Comparison of ENCODE assay signal across 20 cellular contexts in genomic region chr4:76756416-76756815, GRCh38.
"Had no signal": no experiment of that assay in that cellular context is flagged by ENCODE, and none has a peak within 500 bp of the region (broad histone marks: within the 10 kb centered on the region; RNA-seq: fewer than 3 reads in every experiment).

No MANE protein-coding gene starts in this region.

- H3K4me3 ChIP-seq: body of pancreas, colonic mucosa, gastroesophageal sphincter, stomach, tibial nerve had no signal

- H3K4me1 Mint-ChIP-seq: activated B cell treated with CpG ODN at 0.5 μM for 24 hours; natural killer cell; stimulated activated naive B cell treated with anti-CD40 and anti-IgM and Interleukin-4, amounts not matched to agents 10 μg/mL and 1 μg/mL and 100 μg/mL, for 72 hours had no signal

- H3K27ac ChIP-seq: body of pancreas, colonic mucosa had no signal

- H3K36me3 ChIP-seq: colonic mucosa had no signal

- H3K27me3 ChIP-seq: body of pancreas, colonic mucosa, gastroesophageal sphincter, stomach, tibial nerve had no signal

- H3K4me1 ChIP-seq: body of pancreas, colonic mucosa had no signal

- H3K9me3 ChIP-seq: body of pancreas, colonic mucosa, gastroesophageal sphincter, stomach, tibial nerve had no signal

- DNase-seq: activated B cell treated with CpG ODN at 0.5 μM for 24 hours; activated CD4-positive, alpha-beta T cell treated with anti-CD3 and anti-CD28 coated beads, Interleukin-2, amount 50 U/mL, for 1 hour; activated CD8-positive, alpha-beta T cell treated with anti-CD3 and anti-CD28 coated beads for 36 hours; activated T-cell treated with anti-CD3 and anti-CD28 coated beads, Interleukin-2, amount 50 U/mL, for 48 hours; body of pancreas; colonic mucosa; effector CD8-positive, alpha-beta T cell; hippocampal formation; left cardiac atrium; natural killer cell; small intestine; stimulated activated CD4-positive, alpha-beta T cell treated with anti-CD3 and anti-CD28 coated beads, Interleukin-4, amount 100 ng/mL, for 4 hours; stimulated activated naive B cell treated with anti-CD40 and anti-IgM and Interleukin-4, amounts not matched to agents 10 μg/mL and 1 μg/mL and 100 μg/mL, for 72 hours; stomach; T-helper 1 cell had no signal

- H3K36me3 Mint-ChIP-seq: natural killer cell; stimulated activated naive B cell treated with anti-CD40 and anti-IgM and Interleukin-4, amounts not matched to agents 10 μg/mL and 1 μg/mL and 100 μg/mL, for 72 hours had no signal

- H3K4me3 Mint-ChIP-seq: activated B cell treated with CpG ODN at 0.5 μM for 24 hours; activated CD8-positive, alpha-beta T cell treated with anti-CD3 and anti-CD28 coated beads for 36 hours; natural killer cell; stimulated activated naive B cell treated with anti-CD40 and anti-IgM and Interleukin-4, amounts not matched to agents 10 μg/mL and 1 μg/mL and 100 μg/mL, for 72 hours; T-helper 2 cell treated with Interferon-gamma antibody and Interleukin-4, amounts not matched to agents 5 μg/mL and 100 μg/mL, for 36 hours had no signal

- ATAC-seq: activated CD8-positive, alpha-beta T cell treated with anti-CD3 and anti-CD28 coated beads for 36 hours; activated naive CD4-positive, alpha-beta T cell treated with anti-CD3 and anti-CD28 coated beads, Interleukin-2, amount 50 U/mL, for 72 hours; body of pancreas; gastroesophageal sphincter; natural killer cell; sciatic nerve; stimulated activated naive B cell treated with anti-CD40 and anti-IgM and Interleukin-4, amounts not matched to agents 10 μg/mL and 1 μg/mL and 100 μg/mL, for 72 hours had no signal
